Comparison of ENCODE assay signal across 20 cellular contexts in the genomic region with DNA sequence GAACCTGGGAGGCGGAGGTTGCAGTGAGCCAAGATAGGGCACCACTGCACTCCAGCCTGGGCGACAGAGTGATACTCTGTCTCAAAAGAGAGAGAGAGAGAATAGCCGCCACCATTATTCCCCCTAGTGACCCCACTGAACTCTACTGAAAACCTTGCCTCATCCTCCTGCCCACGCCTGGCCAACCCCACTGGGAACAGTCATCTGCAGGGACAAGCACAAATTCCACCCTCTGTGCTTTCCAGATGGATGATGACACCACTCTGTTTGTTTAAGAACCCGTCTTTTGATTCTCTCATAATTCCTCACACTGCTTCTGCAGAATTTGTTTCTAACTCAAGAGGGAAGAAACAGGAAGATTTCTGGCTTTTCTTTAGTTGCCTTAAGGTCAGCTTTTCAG. TPM values are rescaled to one million over a fixed set of nuclear protein-coding genes. Genes with fewer than 3 reads are reported as not detected.
"Had no signal": no experiment of that assay in that cellular context is flagged by ENCODE, and none has a peak within 500 bp of the region (broad histone marks: within the 10 kb centered on the region; RNA-seq: fewer than 3 reads in every experiment).

No MANE protein-coding gene starts in this region.

- DNase-seq: effector memory CD8-positive, alpha-beta T cell; foreskin melanocyte; heart left ventricle; hippocampal formation; kidney glomerular epithelial cell; left lung; lower lobe of right lung; nucleus accumbens; ovary; right cardiac atrium; stimulated activated CD4-positive, alpha-beta T cell treated with anti-CD3 and anti-CD28 coated beads, Interleukin-4, amount 100 ng/mL, for 1 hour; stimulated activated CD8-positive, alpha-beta memory T cell treated with anti-CD3 and anti-CD28 coated beads, Interleukin-4, amount 100 ng/mL, for 48 hours; tibial artery; upper lobe of left lung; uterus had no signal

- H3K27ac ChIP-seq: heart left ventricle, left lung, lower lobe of right lung, neural progenitor cell, ovary, tibial artery, upper lobe of left lung, uterus had no signal

- H3K36me3 ChIP-seq: heart left ventricle, left lung, lower lobe of right lung, neural progenitor cell, ovary, upper lobe of left lung, uterus had no signal

- H3K9me3 ChIP-seq: heart left ventricle, left lung, lower lobe of right lung, ovary, tibial artery, upper lobe of left lung, uterus had no signal

- ATAC-seq: effector memory CD8-positive, alpha-beta T cell; heart left ventricle; left lung; lower lobe of right lung; right cardiac atrium; stimulated activated effector memory CD8-positive, alpha-beta T cell treated with anti-CD3 and anti-CD28 coated beads, Interleukin-12 subunit alpha, Interleukin-12 subunit beta, amount 100 ng/mL, for 72 hours had no signal

- H3K4me2 ChIP-seq: neural progenitor cell had no signal

- H3K4me1 ChIP-seq: left lung, lower lobe of right lung, neural progenitor cell, tibial artery, upper lobe of left lung, uterus had no signal

- H3K4me3 ChIP-seq: heart left ventricle, left lung, lower lobe of right lung, neural progenitor cell, ovary, tibial artery, upper lobe of left lung, uterus had no signal

- H2AFZ ChIP-seq: neural progenitor cell had no signal

- H3K27me3 ChIP-seq: heart left ventricle, left lung, neural progenitor cell, ovary, tibial artery, upper lobe of left lung, uterus had no signal

- H3K9ac ChIP-seq: neural progenitor cell had no signal

RNA-seq across cellular contexts. Expression of gene BHMT2, which starts 12.2 kb away (rescaled TPM):
- total RNA-seq: mesothelial cell of epicardium; natural killer cell treated with Interleukin-12 subunit alpha and Interleukin-12 subunit beta and Interleukin-15 and Interleukin-18, amount 100 ng/mL, for 72 hours had no signal

RNA-seq across cellular contexts. Expression of gene DMGDH, which starts 12.3 kb away (rescaled TPM):
- total RNA-seq: glomerular endothelial cell had no signal

RNA-seq across cellular contexts. Expression of gene BHMT, which starts 29.8 kb away (rescaled TPM):
- total RNA-seq: glomerular endothelial cell; heart left ventricle; lower lobe of right lung; mesothelial cell of epicardium; natural killer cell treated with Interleukin-12 subunit alpha and Interleukin-12 subunit beta and Interleukin-15 and Interleukin-18, amount 100 ng/mL, for 72 hours had no signal
